ENCODE assay signal across 25 cellular contexts in the genomic region with DNA sequence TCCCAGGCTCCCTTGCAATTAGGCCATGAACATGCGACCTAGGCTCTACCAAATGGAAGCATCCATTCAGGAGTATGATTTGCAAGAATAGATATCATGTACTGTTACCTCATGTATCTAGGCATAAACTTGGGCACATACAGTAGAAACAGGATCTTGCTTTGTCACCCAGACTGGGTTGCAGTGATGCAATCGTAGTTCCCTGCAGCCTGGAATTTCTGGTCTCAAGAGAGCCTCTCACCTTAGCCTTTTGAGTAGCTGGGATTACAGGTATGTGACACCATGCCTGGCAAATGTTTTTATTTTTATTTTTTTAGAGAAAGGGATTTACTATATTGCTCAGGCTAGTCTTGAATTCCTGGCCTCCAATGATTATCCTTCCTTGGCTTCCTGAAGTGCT.
"Had no signal": no experiment of that assay in that cellular context is flagged by ENCODE, and none has a peak within 500 bp of the region (broad histone marks: within the 10 kb centered on the region; RNA-seq: fewer than 3 reads in every experiment).

No MANE protein-coding gene starts in this region.

- H3K27me3 Mint-ChIP-seq: dendritic cell treated with granulocyte-macrophage colony-stimulating factor and Interleukin-4, amounts not matched to agents 40 ng/mL and 50 ng/mL, for 4 days; naive thymus-derived CD8-positive, alpha-beta T cell; stimulated activated naive B cell treated with anti-CD40 and anti-IgM and Interleukin-4, amounts not matched to agents 10 μg/mL and 1 μg/mL and 100 μg/mL, for 72 hours; stimulated activated naive CD8-positive, alpha-beta T cell treated with anti-CD3 and anti-CD28 coated beads, Interleukin-15, Interleukin-2, amounts not matched to agents 100 ng/mL and 50 ng/mL, for 24 hours had no signal

- H3K4me3 ChIP-seq: esophagus muscularis mucosa, gastroesophageal sphincter, heart left ventricle, left lung, prostate gland, sigmoid colon, spleen, thoracic aorta, tibial nerve, upper lobe of left lung had no signal

- H3K36me3 ChIP-seq: esophagus muscularis mucosa, gastroesophageal sphincter, heart left ventricle, left lung, prostate gland, sigmoid colon, spleen, thoracic aorta, tibial nerve, upper lobe of left lung had no signal

- H3K36me3 Mint-ChIP-seq: naive thymus-derived CD8-positive, alpha-beta T cell; stimulated activated naive B cell treated with anti-CD40 and anti-IgM and Interleukin-4, amounts not matched to agents 10 μg/mL and 1 μg/mL and 100 μg/mL, for 72 hours had no signal

- H3K4me1 Mint-ChIP-seq: endodermal cell; naive thymus-derived CD8-positive, alpha-beta T cell; stimulated activated naive B cell treated with anti-CD40 and anti-IgM and Interleukin-4, amounts not matched to agents 10 μg/mL and 1 μg/mL and 100 μg/mL, for 72 hours had no signal

- FAIRE-seq: colon, islet of Langerhans, urothelium cell line had no signal

- H3K4me3 Mint-ChIP-seq: dendritic cell treated with granulocyte-macrophage colony-stimulating factor and Interleukin-4, amounts not matched to agents 40 ng/mL and 50 ng/mL, for 4 days; endodermal cell; naive thymus-derived CD8-positive, alpha-beta T cell; nephron progenitor cell; stimulated activated naive B cell treated with anti-CD40 and anti-IgM and Interleukin-4, amounts not matched to agents 10 μg/mL and 1 μg/mL and 100 μg/mL, for 72 hours; stimulated activated naive CD8-positive, alpha-beta T cell treated with anti-CD3 and anti-CD28 coated beads, Interleukin-15, Interleukin-2, amounts not matched to agents 100 ng/mL and 50 ng/mL, for 24 hours had no signal

- ATAC-seq: foreskin keratinocyte; gastroesophageal sphincter; left cardiac atrium; left lung; naive thymus-derived CD8-positive, alpha-beta T cell; right cardiac atrium; stimulated activated naive B cell treated with anti-CD40 and anti-IgM and Interleukin-4, amounts not matched to agents 10 μg/mL and 1 μg/mL and 100 μg/mL, for 72 hours had no signal

- H3K9me3 Mint-ChIP-seq: endodermal cell, nephron progenitor cell had no signal

- H3K27ac ChIP-seq: esophagus muscularis mucosa, foreskin keratinocyte, gastroesophageal sphincter, left lung, prostate gland, sigmoid colon, spleen, thoracic aorta, tibial nerve, upper lobe of left lung had no signal

- H3K4me1 ChIP-seq: esophagus muscularis mucosa, foreskin keratinocyte, gastroesophageal sphincter, left lung, prostate gland, sigmoid colon, spleen, tibial nerve, upper lobe of left lung had no signal

- H3K27me3 ChIP-seq: esophagus muscularis mucosa, foreskin keratinocyte, gastroesophageal sphincter, heart left ventricle, left lung, sigmoid colon, spleen, tibial nerve, upper lobe of left lung had no signal

- H3K27ac Mint-ChIP-seq: dendritic cell treated with granulocyte-macrophage colony-stimulating factor and Interleukin-4, amounts not matched to agents 40 ng/mL and 50 ng/mL, for 4 days; endodermal cell; naive thymus-derived CD8-positive, alpha-beta T cell; nephron progenitor cell; stimulated activated naive B cell treated with anti-CD40 and anti-IgM and Interleukin-4, amounts not matched to agents 10 μg/mL and 1 μg/mL and 100 μg/mL, for 72 hours; stimulated activated naive CD8-positive, alpha-beta T cell treated with anti-CD3 and anti-CD28 coated beads, Interleukin-15, Interleukin-2, amounts not matched to agents 100 ng/mL and 50 ng/mL, for 24 hours had no signal

- DNase-seq: effector CD8-positive, alpha-beta T cell; endodermal cell; heart left ventricle; hippocampal formation; left cardiac atrium; left lung; naive thymus-derived CD8-positive, alpha-beta T cell; nephron progenitor cell; nucleus accumbens; sigmoid colon; spleen; stimulated activated naive B cell treated with anti-CD40 and anti-IgM and Interleukin-4, amounts not matched to agents 10 μg/mL and 1 μg/mL and 100 μg/mL, for 72 hours; upper lobe of left lung had no signal
